1 cellular context compared by ENCODE assay signal in genomic region chr1:11134352-11135266, GRCh38.
TF ChIP-seq lines count a peak whose summit lies in the region.

No MANE protein-coding gene starts in this region.

TF ChIP-seq in WTC11, 78 proteins besides CTCF, POLR2A, EP300 and RAD21 (continued from another document):
- TF ChIP-seq FOXP1 (CRISPR knock-in tag; IDR thresholded peaks at IDR 0.05; ENCODE audit: borderline replicate concordance) (no peak), USF1 (CRISPR knock-in tag; IDR thresholded peaks at IDR 0.05) (no peak), ATF6 (CRISPR knock-in tag; IDR thresholded peaks at IDR 0.05) (no peak), NR1H2 (CRISPR knock-in tag; IDR thresholded peaks at IDR 0.05) (no peak)
